ENCODE assay signal across 25 cellular contexts in the genomic region with DNA sequence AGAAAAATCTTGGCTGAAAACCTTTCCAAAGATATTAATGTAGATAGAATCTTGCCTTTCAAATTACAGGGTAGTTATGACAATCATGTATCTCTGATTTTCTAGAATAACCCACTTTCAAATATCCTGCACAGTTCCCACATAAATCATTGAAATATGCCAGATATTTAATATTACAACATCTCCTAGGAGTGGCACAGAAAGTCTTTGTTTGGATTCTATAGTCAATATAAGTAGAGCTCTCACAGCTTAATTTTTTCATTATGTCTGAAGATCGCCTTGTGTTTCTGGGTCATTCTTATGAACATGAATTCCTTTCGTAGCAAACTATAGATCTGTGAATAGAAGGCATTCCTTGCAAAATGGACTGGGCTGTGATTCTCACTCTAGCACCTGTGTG. TPM values are rescaled to one million over a fixed set of nuclear protein-coding genes. Genes with fewer than 3 reads are reported as not detected.
DNase-seq lines count a peak whose midpoint lies in the region; ATAC-seq, FAIRE-seq and TF ChIP-seq lines count a peak whose summit lies in the region.
"Had no signal": no experiment of that assay in that cellular context is flagged by ENCODE, and none has a peak within 500 bp of the region (broad histone marks: within the 10 kb centered on the region; RNA-seq: fewer than 3 reads in every experiment).

No MANE protein-coding gene starts in this region.

- DNase-seq in heart left ventricle, result no peak
- no peak for DNase-seq in cardiac septum (ENCODE audit: low spot score)
- no peak for DNase-seq in endothelial cell of umbilical vein (ENCODE audit: low read depth, low spot score)
- no peak for DNase-seq in tibial artery
- DNase-seq in stimulated activated naive CD4-positive, alpha-beta T cell (lab: John Stamatoyannopoulos, UW), result no peak
- DNase-seq in H7, result no peak
- DNase-seq: activated CD4-positive, alpha-beta memory T cell treated with anti-CD3 and anti-CD28 coated beads for 36 hours; activated CD4-positive, CD25-positive, alpha-beta regulatory T cell; activated gamma-delta T cell; Caco-2; EL; GM23248; Karpas-422; NCI-H1048; NCI-H187 treated with DMSO at 0.1 percent for 48 hours; posterior cingulate gyrus; stimulated activated CD4-positive, alpha-beta T cell treated with anti-CD3 and anti-CD28 coated beads, Interleukin-4, amount 100 ng/mL, for 24 hours; stimulated activated naive CD8-positive, alpha-beta T cell treated with anti-CD3 and anti-CD28 coated beads, Interleukin-15, Interleukin-2, amounts not matched to agents 100 U/mL and 50 U/mL, for 24 hours; SW 1271; trophoblast cell had no signal

- no peaks in the 10 kb centered on the region for H3K9me3 Mint-ChIP-seq in nephron
- H3K9me3 Mint-ChIP-seq: activated CD4-positive, alpha-beta memory T cell treated with anti-CD3 and anti-CD28 coated beads for 36 hours had no signal

- H3K36me3 Mint-ChIP-seq in nephron (ENCODE audit: low read depth), result no peaks in the 10 kb centered on the region
- H3K36me3 Mint-ChIP-seq: activated CD4-positive, alpha-beta memory T cell treated with anti-CD3 and anti-CD28 coated beads for 36 hours had no signal

- H3K4me3 Mint-ChIP-seq in nephron, result peak overlapping the region; percentile 53 to 68 (median 61)
- H3K4me3 Mint-ChIP-seq: activated CD4-positive, alpha-beta memory T cell treated with anti-CD3 and anti-CD28 coated beads for 36 hours had no signal

- peaks cover 3% of the 10 kb centered on the region for H3K27me3 Mint-ChIP-seq in nephron (ENCODE audit: low read depth)

- CTCF ChIA-PET in endothelial cell of umbilical vein (lab: Charles Lee), result interaction anchor here (1.1 to 2.4 kb wide), 7 partner anchors 9 to 160 kb away, joined by 3 to 15 read pairs (median 5); no protein-coding TSS in a partner anchor

- H3K27ac ChIP-seq in heart left ventricle, result peak overlapping the region in 10 of 12 donors; percentile 3 to 98 (median 78)
- peak overlapping the region; percentile 96 for H3K27ac ChIP-seq in endothelial cell of umbilical vein (ENCODE audit: insufficient read depth, low read depth, low read length)
- H3K27ac ChIP-seq in tibial artery, result peak overlapping the region; percentile 79 to 85
- H3K27ac ChIP-seq: BLaER1, GM23248, RWPE1 had no signal

- H3K4me1 Mint-ChIP-seq in nephron, result peaks cover 65% of the 10 kb centered on the region

- no peak for TF ChIP-seq CTCF in heart left ventricle (IDR thresholded peaks at IDR 0.05)
- no peak for TF ChIP-seq CTCF in endothelial cell of umbilical vein (IDR thresholded peaks at IDR 0.05; ENCODE audit: extremely low read depth in 1 of 2, insufficient read depth in 1 of 2, low read depth in 1 of 2, low read length in 2 of 2)
- no peak for TF ChIP-seq CTCF in nephron (IDR thresholded peaks at IDR 0.05; ENCODE audit: unreplicated experiment in 3 of 3)
- TF ChIP-seq CTCF in tibial artery (IDR thresholded peaks at IDR 0.05), result no peak

- intact Hi-C loops in heart left ventricle (cut with DNase I), result loop anchor here in 4 of 10 donors (5.0 to 10.0 kb wide), 3 partner anchors 34 to 72 kb away; no protein-coding TSS in a partner anchor
- intact Hi-C loops in cardiac septum (cut with DNase I), result loop anchor here (5.0 kb wide), 1 partner anchor 79 kb away; no protein-coding TSS in a partner anchor
- intact Hi-C loops in endothelial cell of umbilical vein (cut with micrococcal nuclease), result loop anchor here (5.0 kb wide), 1 partner anchor 349 kb away; a partner anchor contains a TSS
- intact Hi-C loops in tibial artery (cut with DNase I; ENCODE audit: low total_unique reads), result loop anchor here (5.0 kb wide), 1 partner anchor 34 kb away; no protein-coding TSS in a partner anchor

- peak overlapping the region; percentile 99 for H3K4me2 ChIP-seq in endothelial cell of umbilical vein (ENCODE audit: insufficient read depth, low read length)
- H3K4me2 ChIP-seq: BLaER1 had no signal

- POLR2A ChIA-PET in endothelial cell of umbilical vein (lab: Charles Lee), result interaction anchor here (1.7 kb wide), 1 partner anchor 22 kb away, joined by 8 read pairs; no protein-coding TSS in a partner anchor

- H3K36me3 ChIP-seq in heart left ventricle, result no peaks in the 10 kb centered on the region
- H3K36me3 ChIP-seq in endothelial cell of umbilical vein (ENCODE audit: control insufficient read depth in 2 of 2, extremely low read depth in 1 of 2, insufficient read depth in 2 of 2, low read length in 2 of 2), result no peaks in the 10 kb centered on the region
- H3K36me3 ChIP-seq in tibial artery, result no peaks in the 10 kb centered on the region
- H3K36me3 ChIP-seq in H7 (replicated peaks; ENCODE audit: control insufficient read depth, insufficient read depth, low read length), result no peaks in the 10 kb centered on the region
- H3K36me3 ChIP-seq: BLaER1 had no signal

- H3K9me3 ChIP-seq in heart left ventricle (no peaks in the 10 kb centered on the region), endothelial cell of umbilical vein (replicated peaks; ENCODE audit: control insufficient read depth, insufficient read depth, low read length) (no peaks in the 10 kb centered on the region), tibial artery (no peaks in the 10 kb centered on the region)
- H3K9me3 ChIP-seq: Caco-2 had no signal

- H3K9me1 ChIP-seq in endothelial cell of umbilical vein (replicated peaks; ENCODE audit: control insufficient read depth, extremely low read depth, insufficient read depth, low read length), result no peaks in the 10 kb centered on the region

- dilution Hi-C loops in endothelial cell of umbilical vein (cut with MboI; ENCODE audit: extremely low pct_ligation_motif_present, low sequenced_read_pairs), result no loop called here

- no peak for TF ChIP-seq POLR2A in heart left ventricle (IDR thresholded peaks at IDR 0.05)
- TF ChIP-seq POLR2A in endothelial cell of umbilical vein (IDR thresholded peaks at IDR 0.05; ENCODE audit: low read depth, low read length), result no peak

- BruUV-seq in endothelial cell of umbilical vein (replicated peaks; lab: Mats Ljungman, UMichigan), result no TSS peak

- no peak for ATAC-seq in heart left ventricle
- ATAC-seq in HG03280 (IDR thresholded peaks at IDR 0.05; ENCODE audit: unreplicated experiment), result no peak
- ATAC-seq: stimulated activated naive CD8-positive, alpha-beta T cell treated with anti-CD3 and anti-CD28 coated beads, Interleukin-15, Interleukin-2, amounts not matched to agents 100 U/mL and 50 U/mL, for 24 hours had no signal

- H3K4me3 ChIP-seq in heart left ventricle, result peak overlapping the region in 4 of 12 donors; percentile 8 to 76 (median 66)
- H3K4me3 ChIP-seq in endothelial cell of umbilical vein (replicated peaks in 1 of 3; ENCODE audit: insufficient read depth in 1 of 3, low read depth in 1 of 3, low read length in 3 of 3), result peak overlapping the region in 1 of 3 experiments; percentile 100
- H3K4me3 ChIP-seq in tibial artery, result peak overlapping the region in 1 of 2 donors; percentile 11
- no peak overlapping the region for H3K4me3 ChIP-seq in H7 (ENCODE audit: insufficient read depth, low read depth, low read length)
- H3K4me3 ChIP-seq: BLaER1, GM23248 had no signal

- no peaks in the 10 kb centered on the region for H4K20me1 ChIP-seq in endothelial cell of umbilical vein (replicated peaks; ENCODE audit: control insufficient read depth, extremely low read depth, insufficient read depth, low read length)
- H4K20me1 ChIP-seq: BLaER1 had no signal

- peak overlapping the region; percentile 35 for H3K9ac ChIP-seq in endothelial cell of umbilical vein (replicated peaks; ENCODE audit: extremely low read depth, insufficient read depth, low read length)
- H3K9ac ChIP-seq: BLaER1, GM23248 had no signal

- 59 to 68% (median 62%) methylated on average over 2 of the region's 2 CpGs for WGBS in heart left ventricle, 4 donors

- peaks cover 92% of the 10 kb centered on the region for H3K79me2 ChIP-seq in endothelial cell of umbilical vein (ENCODE audit: control insufficient read depth, insufficient read depth, low read length)

- peaks cover 0 to 52% (median 21%) of the 10 kb centered on the region in 12 donors for H3K4me1 ChIP-seq in heart left ventricle
- H3K4me1 ChIP-seq in endothelial cell of umbilical vein (ENCODE audit: control insufficient read depth, extremely low read depth, insufficient read depth, low read length), result peaks cover 35% of the 10 kb centered on the region
- H3K4me1 ChIP-seq in tibial artery, result peaks cover 0 to 41% (median 3%) of the 10 kb centered on the region in 4 donors
- H3K4me1 ChIP-seq: BLaER1 had no signal

- no peak for FAIRE-seq in endothelial cell of umbilical vein (lab: Jason Lieb, UNC)
- FAIRE-seq: A204.1 had no signal

- H3K27me3 ChIP-seq in heart left ventricle (peaks cover 0 to 9% (median 0%) of the 10 kb centered on the region in 9 donors), endothelial cell of umbilical vein (ENCODE audit: control insufficient read depth in 2 of 2, insufficient read depth in 2 of 2, low read length in 2 of 2) (no peaks in the 10 kb centered on the region), tibial artery (no peaks in the 10 kb centered on the region), H7 (ENCODE audit: control insufficient read depth, insufficient read depth, low read length) (peaks cover 2% of the 10 kb centered on the region; the same call in 1 of the 2 replicates)

- H3K27ac Mint-ChIP-seq in nephron, result peak overlapping the region; percentile 99 to 100 (median 99)
- H3K27ac Mint-ChIP-seq: activated CD4-positive, alpha-beta memory T cell treated with anti-CD3 and anti-CD28 coated beads for 36 hours had no signal

- H2AFZ ChIP-seq in endothelial cell of umbilical vein (ENCODE audit: low read depth, low read length), result no peak overlapping the region
- H2AFZ ChIP-seq: GM23248 had no signal

TF ChIP-seq in endothelial cell of umbilical vein, 7 proteins besides CTCF, POLR2A, EP300 and RAD21 (continues in another document):
- TF ChIP-seq FOS (IDR thresholded peaks at IDR 0.05; ENCODE audit: borderline replicate concordance, insufficient read depth, low read length), result no peak
- no peak for TF ChIP-seq EZH2 (IDR thresholded peaks at IDR 0.05; ENCODE audit: borderline replicate concordance, low read depth, low read length, severe bottlenecking)
- no peak for TF ChIP-seq JUN (IDR thresholded peaks at IDR 0.05; ENCODE audit: borderline replicate concordance, insufficient read depth, insufficient read length, low read depth)

RNA-seq across cellular contexts. Expression of a gene that starts 5.0 kb away (rescaled TPM):
- total RNA-seq in heart left ventricle (10 to 100 TPM; 11.3 to 21.0 (median 17.3) TPM), cardiac septum (20.3 TPM), endothelial cell of umbilical vein (19.3 and 23.4 TPM in 2 replicates)
- polyA plus RNA-seq in heart left ventricle (1 to 10 TPM; 4.3 to 6.9 TPM), endothelial cell of umbilical vein (13.6 and 15.3 TPM in 2 replicates)
- 17.9 and 18.9 TPM in 2 replicates for polyA plus RNA-seq in endothelial cell of umbilical vein (2011; cell fraction: cytosol; rRNA removed)
- 27.6 and 30.3 TPM in 2 replicates for polyA plus RNA-seq in endothelial cell of umbilical vein (2011; cell fraction: nucleus; rRNA removed)
- polyA plus RNA-seq in endothelial cell of umbilical vein (2012), result 34.3 and 35.5 TPM in 2 replicates
- polyA minus RNA-seq in endothelial cell of umbilical vein, result 44.0 and 59.0 TPM in 2 replicates
- not detected for polyA minus RNA-seq in endothelial cell of umbilical vein (2011; cell fraction: cytosol; rRNA and poly(A)+ RNA removed)
- 127 and 202 TPM in 2 replicates for polyA minus RNA-seq in endothelial cell of umbilical vein (2011; cell fraction: nucleus; rRNA and poly(A)+ RNA removed)
- 0.78 and 2.0 TPM in 2 replicates for total RNA-seq in H7 (2014; rRNA removed; shearing (Covaris generic))
- total RNA-seq: activated CD4-positive, alpha-beta memory T cell treated with anti-CD3 and anti-CD28 coated beads for 36 hours; GM23248 had no signal
